Comparison of ENCODE assay signal across 1 cellular context in the genomic region with DNA sequence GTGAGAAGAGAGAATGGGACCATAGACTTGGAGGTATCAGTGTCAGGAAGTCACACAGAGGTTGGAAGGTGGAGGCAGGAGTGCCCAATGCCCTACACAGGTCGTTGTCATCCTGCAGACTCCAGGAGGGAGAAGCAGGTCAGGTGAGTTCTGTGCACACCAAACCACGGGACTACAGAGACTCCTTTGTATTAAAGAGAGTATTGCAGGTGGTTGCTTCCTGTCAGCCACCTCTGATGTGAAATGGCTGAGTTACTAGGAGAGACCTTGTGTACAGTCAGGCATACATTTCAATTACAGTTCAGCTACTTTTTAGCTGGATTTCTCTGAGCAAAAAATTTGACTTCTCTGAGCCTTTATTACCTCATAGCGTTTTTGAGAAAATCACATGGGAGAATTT.
TF ChIP-seq lines count a peak whose summit lies in the region.

No MANE protein-coding gene starts in this region.

TF ChIP-seq in GM23338, 12 proteins besides CTCF, POLR2A, EP300 and RAD21 (continued from another document):
- TF ChIP-seq, protein P1, sequence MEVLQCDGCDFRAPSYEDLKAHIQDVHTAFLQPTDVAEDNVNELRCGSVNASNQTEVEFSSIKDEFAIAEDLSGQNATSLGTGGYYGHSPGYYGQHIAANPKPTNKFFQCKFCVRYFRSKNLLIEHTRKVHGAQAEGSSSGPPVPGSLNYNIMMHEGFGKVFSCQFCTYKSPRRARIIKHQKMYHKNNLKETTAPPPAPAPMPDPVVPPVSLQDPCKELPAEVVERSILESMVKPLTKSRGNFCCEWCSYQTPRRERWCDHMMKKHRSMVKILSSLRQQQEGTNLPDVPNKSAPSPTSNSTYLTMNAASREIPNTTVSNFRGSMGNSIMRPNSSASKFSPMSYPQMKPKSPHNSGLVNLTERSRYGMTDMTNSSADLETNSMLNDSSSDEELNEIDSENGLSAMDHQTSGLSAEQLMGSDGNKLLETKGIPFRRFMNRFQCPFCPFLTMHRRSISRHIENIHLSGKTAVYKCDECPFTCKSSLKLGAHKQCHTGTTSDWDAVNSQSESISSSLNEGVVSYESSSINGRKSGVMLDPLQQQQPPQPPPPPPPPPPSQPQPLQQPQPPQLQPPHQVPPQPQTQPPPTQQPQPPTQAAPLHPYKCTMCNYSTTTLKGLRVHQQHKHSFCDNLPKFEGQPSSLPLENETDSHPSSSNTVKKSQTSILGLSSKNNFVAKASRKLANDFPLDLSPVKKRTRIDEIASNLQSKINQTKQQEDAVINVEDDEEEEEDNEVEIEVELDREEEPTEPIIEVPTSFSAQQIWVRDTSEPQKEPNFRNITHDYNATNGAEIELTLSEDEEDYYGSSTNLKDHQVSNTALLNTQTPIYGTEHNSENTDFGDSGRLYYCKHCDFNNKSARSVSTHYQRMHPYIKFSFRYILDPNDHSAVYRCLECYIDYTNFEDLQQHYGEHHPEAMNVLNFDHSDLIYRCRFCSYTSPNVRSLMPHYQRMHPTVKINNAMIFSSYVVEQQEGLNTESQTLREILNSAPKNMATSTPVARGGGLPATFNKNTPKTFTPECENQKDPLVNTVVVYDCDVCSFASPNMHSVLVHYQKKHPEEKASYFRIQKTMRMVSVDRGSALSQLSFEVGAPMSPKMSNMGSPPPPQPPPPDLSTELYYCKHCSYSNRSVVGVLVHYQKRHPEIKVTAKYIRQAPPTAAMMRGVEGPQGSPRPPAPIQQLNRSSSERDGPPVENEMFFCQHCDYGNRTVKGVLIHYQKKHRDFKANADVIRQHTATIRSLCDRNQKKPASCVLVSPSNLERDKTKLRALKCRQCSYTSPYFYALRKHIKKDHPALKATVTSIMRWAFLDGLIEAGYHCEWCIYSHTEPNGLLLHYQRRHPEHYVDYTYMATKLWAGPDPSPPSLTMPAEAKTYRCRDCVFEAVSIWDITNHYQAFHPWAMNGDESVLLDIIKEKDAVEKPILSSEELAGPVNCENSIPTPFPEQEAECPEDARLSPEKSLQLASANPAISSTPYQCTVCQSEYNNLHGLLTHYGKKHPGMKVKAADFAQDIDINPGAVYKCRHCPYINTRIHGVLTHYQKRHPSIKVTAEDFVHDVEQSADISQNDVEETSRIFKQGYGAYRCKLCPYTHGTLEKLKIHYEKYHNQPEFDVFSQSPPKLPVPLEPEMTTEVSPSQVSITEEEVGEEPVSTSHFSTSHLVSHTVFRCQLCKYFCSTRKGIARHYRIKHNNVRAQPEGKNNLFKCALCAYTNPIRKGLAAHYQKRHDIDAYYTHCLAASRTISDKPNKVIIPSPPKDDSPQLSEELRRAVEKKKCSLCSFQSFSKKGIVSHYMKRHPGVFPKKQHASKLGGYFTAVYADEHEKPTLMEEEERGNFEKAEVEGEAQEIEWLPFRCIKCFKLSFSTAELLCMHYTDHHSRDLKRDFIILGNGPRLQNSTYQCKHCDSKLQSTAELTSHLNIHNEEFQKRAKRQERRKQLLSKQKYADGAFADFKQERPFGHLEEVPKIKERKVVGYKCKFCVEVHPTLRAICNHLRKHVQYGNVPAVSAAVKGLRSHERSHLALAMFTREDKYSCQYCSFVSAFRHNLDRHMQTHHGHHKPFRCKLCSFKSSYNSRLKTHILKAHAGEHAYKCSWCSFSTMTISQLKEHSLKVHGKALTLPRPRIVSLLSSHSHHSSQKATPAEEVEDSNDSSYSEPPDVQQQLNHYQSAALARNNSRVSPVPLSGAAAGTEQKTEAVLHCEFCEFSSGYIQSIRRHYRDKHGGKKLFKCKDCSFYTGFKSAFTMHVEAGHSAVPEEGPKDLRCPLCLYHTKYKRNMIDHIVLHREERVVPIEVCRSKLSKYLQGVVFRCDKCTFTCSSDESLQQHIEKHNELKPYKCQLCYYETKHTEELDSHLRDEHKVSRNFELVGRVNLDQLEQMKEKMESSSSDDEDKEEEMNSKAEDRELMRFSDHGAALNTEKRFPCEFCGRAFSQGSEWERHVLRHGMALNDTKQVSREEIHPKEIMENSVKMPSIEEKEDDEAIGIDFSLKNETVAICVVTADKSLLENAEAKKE (CRISPR knock-in tag; IDR thresholded peaks at IDR 0.05), result no peak
- no peak for TF ChIP-seq NANOG (IDR thresholded peaks at IDR 0.05; ENCODE audit: borderline replicate concordance)
TF ChIP-seq in GM23338: peak in this region for 0.
